Comparison of ENCODE assay signal across 13 cellular contexts in genomic region chr16:68298312-68298711, GRCh38. TPM values are rescaled to one million over a fixed set of nuclear protein-coding genes. Genes with fewer than 3 reads are reported as not detected.
DNase-seq lines count a peak whose midpoint lies in the region; ATAC-seq, FAIRE-seq and TF ChIP-seq lines count a peak whose summit lies in the region.
"Had no signal": no experiment of that assay in that cellular context is flagged by ENCODE, and none has a peak within 500 bp of the region (broad histone marks: within the 10 kb centered on the region; RNA-seq: fewer than 3 reads in every experiment).

No MANE protein-coding gene starts in this region.

- dilution Hi-C loops in IMR-90 (cut with HindIII; ENCODE audit: low sequenced_read_pairs, unreplicated experiment): no loop called here

- no peak overlapping the region for H3K9ac ChIP-seq in IMR-90 (ENCODE audit: low read depth, low read length)

- no peaks in the 10 kb centered on the region for H3K9me3 Mint-ChIP-seq in CD8-positive, alpha-beta memory T cell
- H3K9me3 Mint-ChIP-seq: naive B cell had no signal

- H3K36me3 Mint-ChIP-seq in CD8-positive, alpha-beta memory T cell: peaks cover 6 to 94% (median 22%) of the 10 kb centered on the region in 3 donors

- no peak overlapping the region for H4K8ac ChIP-seq in IMR-90 (ENCODE audit: low read depth in 2 of 2, low read length in 2 of 2)

- intact Hi-C loops in IMR-90 (cut with micrococcal nuclease) (loop anchor here (5.0 kb wide), 1 partner anchor 36 kb away; the partner anchor contains the start of gene SLC7A6), dorsolateral prefrontal cortex (cut with DNase I) (no loop called here), lower lobe of right lung (cut with DNase I) (no loop called here)

- no peak overlapping the region for H3K56ac ChIP-seq in IMR-90 (ENCODE audit: extremely low read depth, insufficient read depth, low read length)

- 0 out of 2 replicates have a peak overlapping the region, but pooled peaks have one; percentile 8 for H3K14ac ChIP-seq in IMR-90 (replicated peaks; ENCODE audit: low read depth, low read length)

- no TSS peak for BruUV-seq in IMR-90 (replicated peaks; lab: Mats Ljungman, UMichigan)

- ATAC-seq in IMR-90 (ENCODE audit: low read depth): no peak
- ATAC-seq in activated CD4-positive, CD25-positive, alpha-beta regulatory T cell treated with anti-CD3 and anti-CD28 coated beads, Interleukin-2, amount 50 U/mL, for 24 hours: no peak
- no peak for ATAC-seq in lower lobe of right lung
- ATAC-seq: K562 had no signal

- H3K9me3 ChIP-seq in CD8-positive, alpha-beta memory T cell (ENCODE audit: low read length): no peaks in the 10 kb centered on the region
- no peaks in the 10 kb centered on the region for H3K9me3 ChIP-seq in IMR-90 (ENCODE audit: control insufficient read depth, insufficient read depth, low read length)
- no peaks in the 10 kb centered on the region for H3K9me3 ChIP-seq in osteoblast (ENCODE audit: low read depth, low read length)
- H3K9me3 ChIP-seq in lower lobe of right lung: no peaks in the 10 kb centered on the region
- no peaks in the 10 kb centered on the region for H3K9me3 ChIP-seq in WERI-Rb-1 (ENCODE audit: severe bottlenecking)
- H3K9me3 ChIP-seq: SJCRH30, testis had no signal

- no peak overlapping the region for H3K27ac ChIP-seq in CD8-positive, alpha-beta memory T cell (ENCODE audit: low read depth, low read length)
- no peak overlapping the region for H3K27ac ChIP-seq in IMR-90 (ENCODE audit: insufficient read depth, low read length)
- H3K27ac ChIP-seq in dorsolateral prefrontal cortex: peak overlapping the region in 47 of 59 donors; percentile 1 to 77 (median 52)
- peak overlapping the region; percentile 35 for H3K27ac ChIP-seq in osteoblast (ENCODE audit: low read depth, low read length)
- no peak overlapping the region for H3K27ac ChIP-seq in lower lobe of right lung
- no peak overlapping the region for H3K27ac ChIP-seq in WERI-Rb-1
- H3K27ac ChIP-seq: SJCRH30 had no signal

- 100% methylated on average over 1 of the region's 3 CpGs; no CpG with 5 or more reads in 1 of the 2 experiments for WGBS in IMR-90 (ENCODE audit: extremely low coverage in 2 of 2, insufficient read length in 1 of 2), 2 experiments

- H2BK20ac ChIP-seq in IMR-90 (ENCODE audit: low read depth, low read length): no peak overlapping the region

- H3K27me3 ChIP-seq in CD8-positive, alpha-beta memory T cell (ENCODE audit: insufficient read depth, low read length, poor library complexity, severe bottlenecking): no peaks in the 10 kb centered on the region
- H3K27me3 ChIP-seq in IMR-90 (ENCODE audit: control insufficient read depth, insufficient read depth, low read length) (no peaks in the 10 kb centered on the region), dorsolateral prefrontal cortex (no peaks in the 10 kb centered on the region), osteoblast (ENCODE audit: insufficient read depth, low read length) (no peaks in the 10 kb centered on the region), lower lobe of right lung (ENCODE audit: low read depth) (no peaks in the 10 kb centered on the region), WERI-Rb-1 (ENCODE audit: insufficient read depth, low read depth, severe bottlenecking) (no peaks in the 10 kb centered on the region)
- H3K27me3 ChIP-seq: SJCRH30, testis had no signal

- no peak for FAIRE-seq in GM19239 (lab: Jason Lieb, UNC)
- FAIRE-seq: K562 had no signal

- CTCF ChIA-PET in CD8-positive, alpha-beta memory T cell (lab: Charles Lee): interaction anchor here (1.1 kb wide), 1 partner anchor 35 kb away, joined by 5 read pairs; the partner anchor contains the start of gene SLC7A6
- CTCF ChIA-PET in IMR-90 (lab: Yijun Ruan, JAX): no interaction called here

- H3K36me3 ChIP-seq in CD8-positive, alpha-beta memory T cell (ENCODE audit: insufficient read depth, low read length): peaks cover 79% of the 10 kb centered on the region
- peaks cover 59% of the 10 kb centered on the region for H3K36me3 ChIP-seq in IMR-90 (ENCODE audit: control insufficient read depth, insufficient read depth, low read length)
- H3K36me3 ChIP-seq in osteoblast (ENCODE audit: insufficient read depth, low read length): peaks cover 83% of the 10 kb centered on the region
- peaks cover 100% of the 10 kb centered on the region for H3K36me3 ChIP-seq in lower lobe of right lung
- peaks cover 87% of the 10 kb centered on the region for H3K36me3 ChIP-seq in WERI-Rb-1

- H3K79me2 ChIP-seq in osteoblast (ENCODE audit: insufficient read depth, low read length): peaks cover 28% of the 10 kb centered on the region

- H3K9me1 ChIP-seq in IMR-90 (ENCODE audit: insufficient read depth, low read length): peaks cover 8% of the 10 kb centered on the region; the same call in 1 of the 2 replicates

- H2AK9ac ChIP-seq in IMR-90 (replicated peaks; ENCODE audit: low read depth, low read length, poor library complexity): no peak overlapping the region

- DNase-seq in CD8-positive, alpha-beta memory T cell: no peak
- DNase-seq in IMR-90 (no peak), dorsolateral prefrontal cortex (no peak), osteoblast (ENCODE audit: insufficient read length, low spot score, missing footprints) (no peak), GM19239 (ENCODE audit: insufficient read length, low spot score) (no peak), lower lobe of right lung (no peak), WERI-Rb-1 (no peak)
- DNase-seq: naive B cell, NCI-H1694 treated with DMSO at 0.1 percent for 48 hours had no signal

- no peak overlapping the region for H3K4me3 Mint-ChIP-seq in CD8-positive, alpha-beta memory T cell
- H3K4me3 Mint-ChIP-seq: naive B cell had no signal

- no peak overlapping the region for H3K4me2 ChIP-seq in IMR-90 (ENCODE audit: low read depth, low read length)
- no peak overlapping the region for H3K4me2 ChIP-seq in osteoblast (ENCODE audit: insufficient read depth, low read length)

- no peak overlapping the region for H4K91ac ChIP-seq in IMR-90 (ENCODE audit: insufficient read depth, low read depth, low read length)

- H2BK120ac ChIP-seq in IMR-90 (ENCODE audit: low read depth, low read length): no peak overlapping the region

- H3K27ac Mint-ChIP-seq in CD8-positive, alpha-beta memory T cell: peak overlapping the region in 5 of 8 donors; percentile 31 to 87 (median 46)

- H3K4me1 ChIP-seq in CD8-positive, alpha-beta memory T cell (ENCODE audit: insufficient read depth, low read length): no peaks in the 10 kb centered on the region
- H3K4me1 ChIP-seq in IMR-90 (ENCODE audit: control insufficient read depth, insufficient read depth, low read length): peaks cover 7% of the 10 kb centered on the region; the same call in 1 of the 2 replicates
- peaks cover 26% of the 10 kb centered on the region for H3K4me1 ChIP-seq in osteoblast (ENCODE audit: insufficient read depth, low read length)
- H3K4me1 ChIP-seq in lower lobe of right lung: no peaks in the 10 kb centered on the region

- no peak overlapping the region for H4K5ac ChIP-seq in IMR-90 (ENCODE audit: low read depth, low read length)

- H3K23ac ChIP-seq in IMR-90 (ENCODE audit: low read depth, low read length): 0 out of 2 replicates have a peak overlapping the region, but pooled peaks have one; percentile 23

- no peak overlapping the region for H3K4me3 ChIP-seq in CD8-positive, alpha-beta memory T cell (ENCODE audit: low read length)
- no peak overlapping the region for H3K4me3 ChIP-seq in IMR-90 (ENCODE audit: insufficient read depth, low read depth, low read length)
- no peak overlapping the region for H3K4me3 ChIP-seq in dorsolateral prefrontal cortex
- H3K4me3 ChIP-seq in osteoblast (ENCODE audit: insufficient read depth, low read length): no peak overlapping the region
- H3K4me3 ChIP-seq in lower lobe of right lung: no peak overlapping the region
- H3K4me3 ChIP-seq in WERI-Rb-1 (ENCODE audit: low read depth, low read length): no peak overlapping the region
- H3K4me3 ChIP-seq: K562, SJCRH30, testis had no signal

- no peak overlapping the region for H2AK5ac ChIP-seq in IMR-90 (ENCODE audit: low read depth, low read length)

- H2AFZ ChIP-seq in IMR-90 (replicated peaks; ENCODE audit: low read length, poor library complexity): no peak overlapping the region
- H2AFZ ChIP-seq in osteoblast (ENCODE audit: low read length): no peak overlapping the region

- TF ChIP-seq POLR2A in IMR-90 (IDR thresholded peaks at IDR 0.05; ENCODE audit: low read depth, low read length): no peak

- TF ChIP-seq RAD21 in IMR-90 (IDR thresholded peaks at IDR 0.05; ENCODE audit: low read length): no peak

- H3K79me1 ChIP-seq in IMR-90 (ENCODE audit: low read depth in 1 of 2, low read length in 2 of 2): peaks cover 15 to 64% of the 10 kb centered on the region in 2 experiments; a peak in 3 of 4 replicates

- TF ChIP-seq CTCF in IMR-90 (conservative IDR thresholded peaks at IDR 0.05; ENCODE audit: low read depth, low read length): no peak
- TF ChIP-seq CTCF in dorsolateral prefrontal cortex (IDR thresholded peaks at IDR 0.05 in 54 of 56, conservative IDR thresholded peaks at IDR 0.05 in 2 of 56; ENCODE audit: low read depth in 1 of 56, partially characterized antibody in 56 of 56): no peak
- no peak for TF ChIP-seq CTCF in osteoblast (IDR thresholded peaks at IDR 0.05; ENCODE audit: extremely low read depth, low read depth, low read length)
- TF ChIP-seq CTCF in lower lobe of right lung (IDR thresholded peaks at IDR 0.05): no peak
- TF ChIP-seq CTCF in WERI-Rb-1 (IDR thresholded peaks at IDR 0.05; ENCODE audit: low read depth, low read length): no peak

- H3K4me1 Mint-ChIP-seq in CD8-positive, alpha-beta memory T cell: peaks cover 11 to 38% (median 15%) of the 10 kb centered on the region in 3 donors

- H2BK5ac ChIP-seq in IMR-90 (ENCODE audit: low read depth, low read length, poor library complexity, severe bottlenecking): peak overlapping the region; percentile 37

- no peak overlapping the region for H3K18ac ChIP-seq in IMR-90 (ENCODE audit: low read depth, low read length)

- peak overlapping the region; percentile 36; the same call in 1 of the 2 replicates for H3K4ac ChIP-seq in IMR-90 (ENCODE audit: low read depth, low read length)

- H3K27me3 Mint-ChIP-seq in CD8-positive, alpha-beta memory T cell: no peaks in the 10 kb centered on the region
- H3K27me3 Mint-ChIP-seq: naive B cell had no signal

- H4K20me1 ChIP-seq in IMR-90 (ENCODE audit: insufficient read depth, low read length): peaks cover 16% of the 10 kb centered on the region
- H4K20me1 ChIP-seq in osteoblast (ENCODE audit: insufficient read depth, low read length): peaks cover 8% of the 10 kb centered on the region

- in situ Hi-C loops in IMR-90 (cut with MboI; ENCODE audit: low sequenced_read_pairs): no loop called here

- POLR2A ChIA-PET in CD8-positive, alpha-beta memory T cell (lab: Charles Lee): no interaction called here
- POLR2A ChIA-PET in IMR-90 (lab: Charles Lee; ENCODE audit: unreplicated experiment): no interaction called here

- no peak overlapping the region for H2BK15ac ChIP-seq in IMR-90 (ENCODE audit: low read depth, low read length)

RNA-seq across cellular contexts. Expression of gene SLC7A6OS, which starts 12.4 kb away (rescaled TPM):
- 10 to 100 TPM; 21.8 to 25.5 TPM for total RNA-seq in CD8-positive, alpha-beta memory T cell
- 28.2 TPM for polyA plus RNA-seq in CD8-positive, alpha-beta memory T cell
- 8.4 and 10.3 TPM in 2 replicates for total RNA-seq in IMR-90 (2012; rRNA removed)
- 5.6 and 6.8 TPM in 2 replicates for polyA plus RNA-seq in IMR-90 (2012; rRNA removed)
- polyA plus RNA-seq in IMR-90 (2012; cell fraction: cytosol; rRNA removed): 2.5 and 3.5 TPM in 2 replicates
- polyA plus RNA-seq in IMR-90 (2012; cell fraction: nucleus; rRNA removed; ENCODE audit: low replicate concordance): 7.7 and 20.7 TPM in 2 replicates
- 10 to 100 TPM; 11.9 to 33.6 (median 20.1) TPM for total RNA-seq in dorsolateral prefrontal cortex
- 12.1 and 12.3 TPM in 2 replicates for total RNA-seq in osteoblast
- total RNA-seq in lower lobe of right lung: 16.8 TPM

RNA-seq across cellular contexts. Expression of gene PRMT7, which starts 12.5 kb away (rescaled TPM):
- 10 to 100 TPM; 61.1 to 67.5 TPM for total RNA-seq in CD8-positive, alpha-beta memory T cell
- polyA plus RNA-seq in CD8-positive, alpha-beta memory T cell: 41.8 TPM
- 65.5 and 68.6 TPM in 2 replicates for total RNA-seq in IMR-90 (2012; rRNA removed)
- 61.0 and 63.1 TPM in 2 replicates for polyA plus RNA-seq in IMR-90 (2012; rRNA removed)
- 31.0 and 38.2 TPM in 2 replicates for polyA plus RNA-seq in IMR-90 (2012; cell fraction: cytosol; rRNA removed)
- polyA plus RNA-seq in IMR-90 (2012; cell fraction: nucleus; rRNA removed; ENCODE audit: low replicate concordance): 269 and 469 TPM in 2 replicates
- total RNA-seq in dorsolateral prefrontal cortex: 100 to 1,000 TPM in 7 of 120 experiments, 10 to 100 TPM in 113; 48.9 to 123 (median 70.7) TPM
- 35.4 and 36.9 TPM in 2 replicates for total RNA-seq in osteoblast
- total RNA-seq in lower lobe of right lung: 36.1 TPM

RNA-seq across cellular contexts. Expression of gene SLC7A6, which starts 34.0 kb away (rescaled TPM):
- 10 to 100 TPM; 91.2 to 94.9 TPM for total RNA-seq in CD8-positive, alpha-beta memory T cell
- 18.7 TPM for polyA plus RNA-seq in CD8-positive, alpha-beta memory T cell
- total RNA-seq in IMR-90 (2012; rRNA removed) (25.0 and 29.4 TPM in 2 replicates), dorsolateral prefrontal cortex (10 to 100 TPM; 21.3 to 61.6 (median 36.3) TPM), osteoblast (35.1 and 36.9 TPM in 2 replicates), lower lobe of right lung (47.1 TPM)
- 32.6 and 36.1 TPM in 2 replicates for polyA plus RNA-seq in IMR-90 (2012; rRNA removed)
- polyA plus RNA-seq in IMR-90 (2012; cell fraction: cytosol; rRNA removed): 11.7 and 13.7 TPM in 2 replicates
- polyA plus RNA-seq in IMR-90 (2012; cell fraction: nucleus; rRNA removed; ENCODE audit: low replicate concordance): 134 and 224 TPM in 2 replicates

RNA-seq across cellular contexts. Expression of gene PLA2G15, which starts 53.1 kb away (rescaled TPM):
- 1 to 10 TPM; 9.0 to 9.4 TPM for total RNA-seq in CD8-positive, alpha-beta memory T cell
- 11.0 TPM for polyA plus RNA-seq in CD8-positive, alpha-beta memory T cell
- total RNA-seq in IMR-90 (2012; rRNA removed): 18.1 and 19.5 TPM in 2 replicates
- polyA plus RNA-seq in IMR-90 (2012; rRNA removed): 31.7 and 34.4 TPM in 2 replicates
- polyA plus RNA-seq in IMR-90 (2012; cell fraction: cytosol; rRNA removed): 22.4 and 36.7 TPM in 2 replicates
- polyA plus RNA-seq in IMR-90 (2012; cell fraction: nucleus; rRNA removed; ENCODE audit: low replicate concordance): 13.4 and 30.8 TPM in 2 replicates
- total RNA-seq in dorsolateral prefrontal cortex: 10 to 100 TPM; 13.4 to 34.2 (median 20.2) TPM
- total RNA-seq in osteoblast: 30.8 and 30.9 TPM in 2 replicates
- 45.1 TPM for total RNA-seq in lower lobe of right lung

Comparison
In these comparisons a context has a peak if more than half of its experiments do, and no peak if none do; other contexts are left out.
1. H3K27ac ChIP-seq: peak in dorsolateral prefrontal cortex (47 of 59) and osteoblast (single experiment); none in CD8-positive, alpha-beta memory T cell (single experiment), IMR-90 (single experiment), lower lobe of right lung (single experiment) and WERI-Rb-1 (single experiment).